In genomic region chr11:118401151-118401879, GRCh38 we compare ENCODE assay signal across 1 cellular context.
TF ChIP-seq lines count a peak whose summit lies in the region.

ATP5MG (plus strand) TSS chr11:118401606; CDS start chr11:118401666, 60 bp downstream.

TF ChIP-seq in K562, 482 proteins besides CTCF, POLR2A, EP300 and RAD21 (continued from another document and continues in another):
- TF ChIP-seq POLR2G (IDR thresholded peaks at IDR 0.05; ENCODE audit: low read depth, low read length) (peak; percentile 86), JUN (IDR thresholded peaks at IDR 0.05; ENCODE audit: borderline replicate concordance, low read depth, low read length) (no peak), JUN (CRISPR knock-in tag; IDR thresholded peaks at IDR 0.05; ENCODE audit: borderline replicate concordance) (0 out of 2 replicates have a peak, but pooled peaks have one; percentile 21), RAD51 (IDR thresholded peaks at IDR 0.05; ENCODE audit: borderline replicate concordance, low read depth) (no peak), CBX2 (IDR thresholded peaks at IDR 0.05; ENCODE audit: insufficient read depth, low read length, poor library complexity, severe bottlenecking) (no peak), MCM2 (IDR thresholded peaks at IDR 0.05; ENCODE audit: low read depth) (no peak), ZNF184 (CRISPR knock-in tag; IDR thresholded peaks at IDR 0.05) (no peak), CC2D1A (IDR thresholded peaks at IDR 0.05) (no peak), MIER1 (IDR thresholded peaks at IDR 0.05; ENCODE audit: low read depth) (no peak), BCOR (IDR thresholded peaks at IDR 0.05) (no peak), SIRT6 (IDR thresholded peaks at IDR 0.05; ENCODE audit: low read depth, low read length) (no peak), KAT8 (IDR thresholded peaks at IDR 0.05; ENCODE audit: low read depth) (no peak), NFRKB (IDR thresholded peaks at IDR 0.05; ENCODE audit: low read depth) (peak; percentile 28; the same call in 1 of the 2 replicates), NR1H2 (CRISPR knock-in tag; IDR thresholded peaks at IDR 0.05) (no peak), FOXO4 (CRISPR knock-in tag; IDR thresholded peaks at IDR 0.05) (no peak), RBM22 (IDR thresholded peaks at IDR 0.05; ENCODE audit: low read depth, low read length, poor library complexity, severe bottlenecking) (no peak), RBM17 (IDR thresholded peaks at IDR 0.05; ENCODE audit: borderline replicate concordance, low read depth, low read length) (no peak), SNIP1 (IDR thresholded peaks at IDR 0.05; ENCODE audit: low read depth) (no peak), DDX20 (tag; IDR thresholded peaks at IDR 0.05; ENCODE audit: low read depth) (no peak), HNRNPH1 (optimal IDR thresholded peaks at IDR 0.05; ENCODE audit: low read depth, low read length) (no peak), TCF3 (CRISPR knock-in tag; IDR thresholded peaks at IDR 0.05) (no peak), ZNF586 (CRISPR knock-in tag; conservative IDR thresholded peaks at IDR 0.05) (no peak), HDAC2 (IDR thresholded peaks at IDR 0.05) (0 out of 2 replicates have a peak, but pooled peaks have one; percentile 47), ZNF717 (CRISPR knock-in tag; IDR thresholded peaks at IDR 0.05) (no peak), ZNF76 (CRISPR knock-in tag; IDR thresholded peaks at IDR 0.05; ENCODE audit: borderline replicate concordance) (no peak), ZNF445 (CRISPR knock-in tag; IDR thresholded peaks at IDR 0.05; ENCODE audit: low read depth) (no peak), PHF20 (IDR thresholded peaks at IDR 0.05; ENCODE audit: partially characterized antibody) (peak; percentile 83), SMAD4 (CRISPR knock-in tag; conservative IDR thresholded peaks at IDR 0.05) (0 out of 2 replicates have a peak, but pooled peaks have one; percentile 7), ZHX1 (conservative IDR thresholded peaks at IDR 0.05; ENCODE audit: low read length) (no peak), PREB (CRISPR knock-in tag; IDR thresholded peaks at IDR 0.05) (peak; percentile 72; the same call in 1 of the 2 replicates), RB1 (IDR thresholded peaks at IDR 0.05; ENCODE audit: low read depth) (peak; percentile 69), U2AF1 (optimal IDR thresholded peaks at IDR 0.05; ENCODE audit: low read depth, low read length) (no peak), TSC22D4 (tag; IDR thresholded peaks at IDR 0.05) (no peak), NUFIP1 (IDR thresholded peaks at IDR 0.05; ENCODE audit: partially characterized antibody) (no peak), RFX1 (IDR thresholded peaks at IDR 0.05) (no peak), ZNF830 (CRISPR knock-in tag; IDR thresholded peaks at IDR 0.05) (no peak), ZNF699 (CRISPR knock-in tag; IDR thresholded peaks at IDR 0.05; ENCODE audit: insufficient replicate concordance) (no peak), CEBPB (tag; IDR thresholded peaks at IDR 0.05) (no peak), ZNF347 (CRISPR knock-in tag; IDR thresholded peaks at IDR 0.05; ENCODE audit: low read depth) (no peak), C11orf30 (IDR thresholded peaks at IDR 0.05; ENCODE audit: low read depth) (peak; percentile 80), IRF2 (CRISPR knock-in tag; IDR thresholded peaks at IDR 0.05) (no peak), HNRNPK (IDR thresholded peaks at IDR 0.05; ENCODE audit: low read depth, low read length, poor library complexity, severe bottlenecking) (no peak), ZBTB1 (CRISPR knock-in tag; IDR thresholded peaks at IDR 0.05; ENCODE audit: borderline replicate concordance, low read depth) (0 out of 2 replicates have a peak, but pooled peaks have one; percentile 65), HSF4 (CRISPR knock-in tag; IDR thresholded peaks at IDR 0.05; ENCODE audit: borderline replicate concordance) (no peak), SREBF2 (CRISPR knock-in tag; IDR thresholded peaks at IDR 0.05) (no peak), RNF2 (IDR thresholded peaks at IDR 0.05) (peak; percentile 40; the same call in 1 of the 2 replicates), ZFPM2 (CRISPR knock-in tag; IDR thresholded peaks at IDR 0.05) (no peak), MLLT1 (IDR thresholded peaks at IDR 0.05) (no peak), NFYB (IDR thresholded peaks at IDR 0.05; ENCODE audit: extremely low read depth, insufficient read length) (no peak), TAF1 (IDR thresholded peaks at IDR 0.05; ENCODE audit: control insufficient read depth, extremely low read depth, insufficient read depth, low read length, severe bottlenecking) (peak; percentile 60), E2F6 (IDR thresholded peaks at IDR 0.05; ENCODE audit: borderline replicate concordance in 1 of 2, extremely low read depth in 1 of 2, insufficient read depth in 1 of 2, insufficient read length in 1 of 2, low read depth in 1 of 2, low read length in 1 of 2, poor library complexity in 1 of 2, severe bottlenecking in 1 of 2) (peak in 1 of 2 experiments; percentile 28), SNRNP70 (optimal IDR thresholded peaks at IDR 0.05; ENCODE audit: low read depth, low read length) (no peak), ZNF263 (CRISPR knock-in tag; IDR thresholded peaks at IDR 0.05; ENCODE audit: borderline replicate concordance) (peak; percentile 27; the same call in 1 of the 2 replicates), PHB2 (IDR thresholded peaks at IDR 0.05; ENCODE audit: low read depth) (no peak), ZFX (CRISPR knock-in tag; IDR thresholded peaks at IDR 0.05) (peak; percentile 86)
- TF ChIP-seq, protein P1, sequence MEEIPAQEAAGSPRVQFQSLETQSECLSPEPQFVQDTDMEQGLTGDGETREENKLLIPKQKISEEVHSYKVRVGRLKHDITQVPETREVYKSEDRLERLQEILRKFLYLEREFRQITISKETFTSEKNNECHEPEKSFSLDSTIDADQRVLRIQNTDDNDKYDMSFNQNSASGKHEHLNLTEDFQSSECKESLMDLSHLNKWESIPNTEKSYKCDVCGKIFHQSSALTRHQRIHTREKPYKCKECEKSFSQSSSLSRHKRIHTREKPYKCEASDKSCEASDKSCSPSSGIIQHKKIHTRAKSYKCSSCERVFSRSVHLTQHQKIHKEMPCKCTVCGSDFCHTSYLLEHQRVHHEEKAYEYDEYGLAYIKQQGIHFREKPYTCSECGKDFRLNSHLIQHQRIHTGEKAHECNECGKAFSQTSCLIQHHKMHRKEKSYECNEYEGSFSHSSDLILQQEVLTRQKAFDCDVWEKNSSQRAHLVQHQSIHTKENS (CRISPR knock-in tag; IDR thresholded peaks at IDR 0.05): no peak
- TF ChIP-seq, protein P2, sequence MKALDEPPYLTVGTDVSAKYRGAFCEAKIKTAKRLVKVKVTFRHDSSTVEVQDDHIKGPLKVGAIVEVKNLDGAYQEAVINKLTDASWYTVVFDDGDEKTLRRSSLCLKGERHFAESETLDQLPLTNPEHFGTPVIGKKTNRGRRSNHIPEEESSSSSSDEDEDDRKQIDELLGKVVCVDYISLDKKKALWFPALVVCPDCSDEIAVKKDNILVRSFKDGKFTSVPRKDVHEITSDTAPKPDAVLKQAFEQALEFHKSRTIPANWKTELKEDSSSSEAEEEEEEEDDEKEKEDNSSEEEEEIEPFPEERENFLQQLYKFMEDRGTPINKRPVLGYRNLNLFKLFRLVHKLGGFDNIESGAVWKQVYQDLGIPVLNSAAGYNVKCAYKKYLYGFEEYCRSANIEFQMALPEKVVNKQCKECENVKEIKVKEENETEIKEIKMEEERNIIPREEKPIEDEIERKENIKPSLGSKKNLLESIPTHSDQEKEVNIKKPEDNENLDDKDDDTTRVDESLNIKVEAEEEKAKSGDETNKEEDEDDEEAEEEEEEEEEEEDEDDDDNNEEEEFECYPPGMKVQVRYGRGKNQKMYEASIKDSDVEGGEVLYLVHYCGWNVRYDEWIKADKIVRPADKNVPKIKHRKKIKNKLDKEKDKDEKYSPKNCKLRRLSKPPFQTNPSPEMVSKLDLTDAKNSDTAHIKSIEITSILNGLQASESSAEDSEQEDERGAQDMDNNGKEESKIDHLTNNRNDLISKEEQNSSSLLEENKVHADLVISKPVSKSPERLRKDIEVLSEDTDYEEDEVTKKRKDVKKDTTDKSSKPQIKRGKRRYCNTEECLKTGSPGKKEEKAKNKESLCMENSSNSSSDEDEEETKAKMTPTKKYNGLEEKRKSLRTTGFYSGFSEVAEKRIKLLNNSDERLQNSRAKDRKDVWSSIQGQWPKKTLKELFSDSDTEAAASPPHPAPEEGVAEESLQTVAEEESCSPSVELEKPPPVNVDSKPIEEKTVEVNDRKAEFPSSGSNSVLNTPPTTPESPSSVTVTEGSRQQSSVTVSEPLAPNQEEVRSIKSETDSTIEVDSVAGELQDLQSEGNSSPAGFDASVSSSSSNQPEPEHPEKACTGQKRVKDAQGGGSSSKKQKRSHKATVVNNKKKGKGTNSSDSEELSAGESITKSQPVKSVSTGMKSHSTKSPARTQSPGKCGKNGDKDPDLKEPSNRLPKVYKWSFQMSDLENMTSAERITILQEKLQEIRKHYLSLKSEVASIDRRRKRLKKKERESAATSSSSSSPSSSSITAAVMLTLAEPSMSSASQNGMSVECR (CRISPR knock-in tag; IDR thresholded peaks at IDR 0.05): peak; percentile 78
- TF ChIP-seq, protein P3, sequence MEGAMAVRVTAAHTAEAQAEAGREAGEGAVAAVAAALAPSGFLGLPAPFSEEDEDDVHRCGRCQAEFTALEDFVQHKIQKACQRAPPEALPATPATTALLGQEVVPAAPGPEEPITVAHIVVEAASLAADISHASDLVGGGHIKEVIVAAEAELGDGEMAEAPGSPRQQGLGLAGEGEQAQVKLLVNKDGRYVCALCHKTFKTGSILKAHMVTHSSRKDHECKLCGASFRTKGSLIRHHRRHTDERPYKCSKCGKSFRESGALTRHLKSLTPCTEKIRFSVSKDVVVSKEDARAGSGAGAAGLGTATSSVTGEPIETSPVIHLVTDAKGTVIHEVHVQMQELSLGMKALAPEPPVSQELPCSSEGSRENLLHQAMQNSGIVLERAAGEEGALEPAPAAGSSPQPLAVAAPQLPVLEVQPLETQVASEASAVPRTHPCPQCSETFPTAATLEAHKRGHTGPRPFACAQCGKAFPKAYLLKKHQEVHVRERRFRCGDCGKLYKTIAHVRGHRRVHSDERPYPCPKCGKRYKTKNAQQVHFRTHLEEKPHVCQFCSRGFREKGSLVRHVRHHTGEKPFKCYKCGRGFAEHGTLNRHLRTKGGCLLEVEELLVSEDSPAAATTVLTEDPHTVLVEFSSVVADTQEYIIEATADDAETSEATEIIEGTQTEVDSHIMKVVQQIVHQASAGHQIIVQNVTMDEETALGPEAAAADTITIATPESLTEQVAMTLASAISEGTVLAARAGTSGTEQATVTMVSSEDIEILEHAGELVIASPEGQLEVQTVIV (CRISPR knock-in tag; IDR thresholded peaks at IDR 0.05; ENCODE audit: borderline replicate concordance): no peak
